ENCODE assay signal across 8 cellular contexts in genomic region chr1:65264197-65264929, GRCh38. TPM values are rescaled to one million over a fixed set of nuclear protein-coding genes. Genes with fewer than 3 reads are reported as not detected.
DNase-seq lines count a peak whose midpoint lies in the region; ATAC-seq, FAIRE-seq and TF ChIP-seq lines count a peak whose summit lies in the region.

No MANE protein-coding gene starts in this region.

- peak; percentile 71 for ATAC-seq in Panc1
- no peak for ATAC-seq in HG02588 (IDR thresholded peaks at IDR 0.05; ENCODE audit: unreplicated experiment)
- ATAC-seq in HG03354 (IDR thresholded peaks at IDR 0.05; ENCODE audit: poor library complexity, severe bottlenecking, unreplicated experiment) = no peak

- peaks cover 4% of the 10 kb centered on the region; the same call in 1 of the 2 replicates for H3K4me1 ChIP-seq in Panc1 (ENCODE audit: control insufficient read depth, insufficient read depth, low read length)

- H3K36me3 ChIP-seq in Panc1 (ENCODE audit: control insufficient read depth, insufficient read depth, low read length) = no peaks in the 10 kb centered on the region

- CTCF ChIA-PET in activated CD4-positive, alpha-beta memory T cell treated with anti-CD3 and anti-CD28 coated beads for 36 hours (lab: Charles Lee) = no interaction called here
- CTCF ChIA-PET in activated CD4-positive, alpha-beta memory T cell treated with anti-CD3 and anti-CD28 coated beads, Interleukin-2, amount 10 ng/mL, durations not matched to agents 7 days and 5 days (lab: Charles Lee) = interaction anchor here (1.7 kb wide), 1 partner anchor 10 kb away, joined by 7 read pairs; no protein-coding TSS in a partner anchor
- CTCF ChIA-PET in Panc1 (lab: Charles Lee) = no interaction called here

- DNase-seq in activated CD4-positive, alpha-beta memory T cell treated with anti-CD3 and anti-CD28 coated beads for 36 hours = peak; percentile 19
- no peak for DNase-seq in activated CD4-positive, alpha-beta memory T cell treated with anti-CD3 and anti-CD28 coated beads, Interleukin-2, amount 10 ng/mL, durations not matched to agents 7 days and 5 days
- DNase-seq in Panc1 (ENCODE audit: low read depth, low spot score) = no peak
- peak; percentile 57 for DNase-seq in endothelial cell (ENCODE audit: low spot score)
- DNase-seq in midbrain (lab: John Stamatoyannopoulos, UW) = peak; percentile 68
- DNase-seq in GM12892 (ENCODE audit: insufficient read length) = no peak

- POLR2A ChIA-PET in activated CD4-positive, alpha-beta memory T cell treated with anti-CD3 and anti-CD28 coated beads for 36 hours (lab: Charles Lee) = no interaction called here
- POLR2A ChIA-PET in activated CD4-positive, alpha-beta memory T cell treated with anti-CD3 and anti-CD28 coated beads, Interleukin-2, amount 10 ng/mL, durations not matched to agents 7 days and 5 days (lab: Charles Lee) = interaction anchor here (1.0 to 2.0 kb wide), 3 partner anchors 10 to 156 kb away, joined by 3 to 6 read pairs (median 5); partner anchors contain the start of genes LEPR and LEPROT
- POLR2A ChIA-PET in Panc1 (lab: Charles Lee) = no interaction called here

- peaks cover 39% of the 10 kb centered on the region for H3K4me1 Mint-ChIP-seq in activated CD4-positive, alpha-beta memory T cell treated with anti-CD3 and anti-CD28 coated beads for 36 hours (ENCODE audit: low read depth)
- peaks cover 50% of the 10 kb centered on the region for H3K4me1 Mint-ChIP-seq in activated CD4-positive, alpha-beta memory T cell treated with anti-CD3 and anti-CD28 coated beads, Interleukin-2, amount 10 ng/mL, durations not matched to agents 7 days and 5 days
- peaks cover 6% of the 10 kb centered on the region for H3K4me1 Mint-ChIP-seq in endothelial cell (ENCODE audit: unreplicated experiment)

- no peaks in the 10 kb centered on the region for H3K9me3 ChIP-seq in Panc1 (ENCODE audit: control insufficient read depth, insufficient read depth, low read depth, low read length)

- TF ChIP-seq POLR2A in GM12892 (IDR thresholded peaks at IDR 0.05; ENCODE audit: low read depth, low read length) = no peak

- H3K4me3 Mint-ChIP-seq in activated CD4-positive, alpha-beta memory T cell treated with anti-CD3 and anti-CD28 coated beads for 36 hours = peak overlapping the region; percentile 4
- no peak overlapping the region for H3K4me3 Mint-ChIP-seq in activated CD4-positive, alpha-beta memory T cell treated with anti-CD3 and anti-CD28 coated beads, Interleukin-2, amount 10 ng/mL, durations not matched to agents 7 days and 5 days
- peak overlapping the region; percentile 86 for H3K4me3 Mint-ChIP-seq in endothelial cell (ENCODE audit: unreplicated experiment)

- H3K27ac ChIP-seq in Panc1 (ENCODE audit: low read length) = no peak overlapping the region

- no peak for FAIRE-seq in GM12892 (lab: Jason Lieb, UNC)

- peak overlapping the region; percentile 25 to 27; a peak in 2 of 4 replicates for H3K4me3 ChIP-seq in Panc1 (ENCODE audit: low read depth in 2 of 2, low read length in 2 of 2)

- BruUV-seq in Panc1 (replicated peaks; lab: Mats Ljungman, UMichigan) = no TSS peak

- peaks cover 22% of the 10 kb centered on the region for H3K27me3 Mint-ChIP-seq in activated CD4-positive, alpha-beta memory T cell treated with anti-CD3 and anti-CD28 coated beads for 36 hours
- peaks cover 19% of the 10 kb centered on the region for H3K27me3 Mint-ChIP-seq in activated CD4-positive, alpha-beta memory T cell treated with anti-CD3 and anti-CD28 coated beads, Interleukin-2, amount 10 ng/mL, durations not matched to agents 7 days and 5 days
- peaks cover 1% of the 10 kb centered on the region for H3K27me3 Mint-ChIP-seq in endothelial cell (ENCODE audit: unreplicated experiment)

- H3K36me3 Mint-ChIP-seq in activated CD4-positive, alpha-beta memory T cell treated with anti-CD3 and anti-CD28 coated beads for 36 hours = no peaks in the 10 kb centered on the region
- no peaks in the 10 kb centered on the region for H3K36me3 Mint-ChIP-seq in activated CD4-positive, alpha-beta memory T cell treated with anti-CD3 and anti-CD28 coated beads, Interleukin-2, amount 10 ng/mL, durations not matched to agents 7 days and 5 days (ENCODE audit: low read depth)
- H3K36me3 Mint-ChIP-seq in endothelial cell (ENCODE audit: low read depth, unreplicated experiment) = no peaks in the 10 kb centered on the region

- H3K27me3 ChIP-seq in Panc1 (ENCODE audit: control insufficient read depth, insufficient read depth, low read length) = no peaks in the 10 kb centered on the region

- in situ Hi-C loops in Panc1 (cut with HindIII; ENCODE audit: low pct_unique_long_range_greater_than_20kb, low sequenced_read_pairs) = no loop called here

- no peaks in the 10 kb centered on the region for H3K9me3 Mint-ChIP-seq in activated CD4-positive, alpha-beta memory T cell treated with anti-CD3 and anti-CD28 coated beads for 36 hours
- H3K9me3 Mint-ChIP-seq in activated CD4-positive, alpha-beta memory T cell treated with anti-CD3 and anti-CD28 coated beads, Interleukin-2, amount 10 ng/mL, durations not matched to agents 7 days and 5 days = no peaks in the 10 kb centered on the region
- no peaks in the 10 kb centered on the region for H3K9me3 Mint-ChIP-seq in endothelial cell (ENCODE audit: unreplicated experiment)

- intact Hi-C loops in activated CD4-positive, alpha-beta memory T cell treated with anti-CD3 and anti-CD28 coated beads for 36 hours (cut with micrococcal nuclease) = no loop called here
- intact Hi-C loops in Panc1 (cut with micrococcal nuclease; ENCODE audit: unreplicated experiment) = no loop called here

- no peak for TF ChIP-seq CTCF in Panc1 (IDR thresholded peaks at IDR 0.05)
- no peak for TF ChIP-seq CTCF in endothelial cell (IDR thresholded peaks at IDR 0.05; ENCODE audit: unreplicated experiment)

- H3K27ac Mint-ChIP-seq in activated CD4-positive, alpha-beta memory T cell treated with anti-CD3 and anti-CD28 coated beads for 36 hours = no peak overlapping the region
- H3K27ac Mint-ChIP-seq in activated CD4-positive, alpha-beta memory T cell treated with anti-CD3 and anti-CD28 coated beads, Interleukin-2, amount 10 ng/mL, durations not matched to agents 7 days and 5 days = no peak overlapping the region
- H3K27ac Mint-ChIP-seq in endothelial cell (ENCODE audit: unreplicated experiment) = no peak overlapping the region

RNA-seq across cellular contexts. Expression of gene DNAJC6, which starts 45.0 kb away (rescaled TPM):
- total RNA-seq in activated CD4-positive, alpha-beta memory T cell treated with anti-CD3 and anti-CD28 coated beads for 36 hours = 1 to 10 TPM; 3.2 to 3.9 TPM
- total RNA-seq in activated CD4-positive, alpha-beta memory T cell treated with anti-CD3 and anti-CD28 coated beads, Interleukin-2, amount 10 ng/mL, durations not matched to agents 7 days and 5 days = 1 to 10 TPM; 4.0 to 5.4 TPM
- 4.0 TPM for total RNA-seq in Panc1 (2021; ENCODE audit: unreplicated experiment)
- polyA plus RNA-seq in Panc1 (2012; ENCODE audit: insufficient read length) = 1.5 TPM
- total RNA-seq in endothelial cell (ENCODE audit: unreplicated experiment) = 3.5 TPM
- polyA plus RNA-seq in GM12892 (2012; ENCODE audit: missing spikeins) = 0.47 TPM

Comparison
In these comparisons a context has a peak if more than half of its experiments do, and no peak if none do; other contexts are left out.
1. DNase-seq: peak in activated CD4-positive, alpha-beta memory T cell treated with anti-CD3 and anti-CD28 coated beads for 36 hours (single experiment), endothelial cell (single experiment) and midbrain (single experiment); none in activated CD4-positive, alpha-beta memory T cell treated with anti-CD3 and anti-CD28 coated beads, Interleukin-2, amount 10 ng/mL, durations not matched to agents 7 days and 5 days (single experiment), Panc1 (single experiment) and GM12892 (single experiment).